ENCODE assay signal across 8 cellular contexts in genomic region chr5:141558150-141558549, GRCh38.
DNase-seq lines count a peak whose midpoint lies in the region; ATAC-seq and TF ChIP-seq lines count a peak whose summit lies in the region.

No MANE protein-coding gene starts in this region.

- peak in 1 of 2 donors; percentile 54 for DNase-seq in cardiac muscle cell (ENCODE audit: low read depth in 1 of 2, low spot score in 1 of 2)
- no peak for DNase-seq in cardiac septum (ENCODE audit: low spot score)
- no peak for DNase-seq in activated naive CD8-positive, alpha-beta T cell treated with anti-CD3 and anti-CD28 coated beads, Interleukin-2, amount 10 ng/mL, durations not matched to agents 7 days and 5 days
- no peak for DNase-seq in upper lobe of left lung
- DNase-seq in effector memory CD4-positive, alpha-beta T cell: no peak
- no peak for DNase-seq in RKO (ENCODE audit: low spot score)
- no peak for DNase-seq in posterior vena cava (ENCODE audit: low spot score)

- ATAC-seq in activated naive CD8-positive, alpha-beta T cell treated with anti-CD3 and anti-CD28 coated beads, Interleukin-2, amount 10 ng/mL, durations not matched to agents 7 days and 5 days (ENCODE audit: low read depth): peak; percentile 17
- ATAC-seq in upper lobe of left lung (ENCODE audit: low FRiP score in 2 of 2): no peak

- peaks cover 14% of the 10 kb centered on the region for H3K4me1 ChIP-seq in cardiac muscle cell (ENCODE audit: low read depth)
- H3K4me1 ChIP-seq in upper lobe of left lung: peaks cover 27 to 38% (median 31%) of the 10 kb centered on the region in 4 donors
- peaks cover 6% of the 10 kb centered on the region for H3K4me1 ChIP-seq in effector memory CD4-positive, alpha-beta T cell (ENCODE audit: control insufficient read depth, insufficient read depth, low read length, poor library complexity, severe bottlenecking)

- H3K9me3 ChIP-seq in cardiac muscle cell (ENCODE audit: low read depth) (no peaks in the 10 kb centered on the region), upper lobe of left lung (no peaks in the 10 kb centered on the region)
- no peaks in the 10 kb centered on the region for H3K9me3 ChIP-seq in effector memory CD4-positive, alpha-beta T cell (ENCODE audit: control insufficient read depth, low read length)

- peaks cover 10% of the 10 kb centered on the region for H3K4me1 Mint-ChIP-seq in activated naive CD8-positive, alpha-beta T cell treated with anti-CD3 and anti-CD28 coated beads, Interleukin-2, amount 10 ng/mL, durations not matched to agents 7 days and 5 days

- peaks cover 23% of the 10 kb centered on the region for H3K36me3 Mint-ChIP-seq in activated naive CD8-positive, alpha-beta T cell treated with anti-CD3 and anti-CD28 coated beads, Interleukin-2, amount 10 ng/mL, durations not matched to agents 7 days and 5 days

- H3K27ac Mint-ChIP-seq in activated naive CD8-positive, alpha-beta T cell treated with anti-CD3 and anti-CD28 coated beads, Interleukin-2, amount 10 ng/mL, durations not matched to agents 7 days and 5 days: peak overlapping the region; percentile 1

- peak in 3 of 4 donors; percentile 60 to 83 (median 81) for TF ChIP-seq EP300 in upper lobe of left lung (IDR thresholded peaks at IDR 0.05)

- POLR2A ChIA-PET in activated naive CD8-positive, alpha-beta T cell treated with anti-CD3 and anti-CD28 coated beads, Interleukin-2, amount 10 ng/mL, durations not matched to agents 7 days and 5 days (lab: Charles Lee): no interaction called here

- no peaks in the 10 kb centered on the region for H3K36me3 ChIP-seq in cardiac muscle cell
- peaks cover 0 to 19% (median 0%) of the 10 kb centered on the region in 4 donors for H3K36me3 ChIP-seq in upper lobe of left lung
- peaks cover 47% of the 10 kb centered on the region for H3K36me3 ChIP-seq in effector memory CD4-positive, alpha-beta T cell (ENCODE audit: control insufficient read depth, insufficient read depth, low read length)

- no peak for TF ChIP-seq POLR2A in upper lobe of left lung (IDR thresholded peaks at IDR 0.05)

- 37 to 51% methylated on average over 6 of the region's 6 CpGs for WGBS in upper lobe of left lung, 2 donors

- H3K4me3 ChIP-seq in cardiac muscle cell (no peak overlapping the region), upper lobe of left lung (peak overlapping the region in 1 of 4 donors; percentile 10)
- H3K4me3 ChIP-seq in effector memory CD4-positive, alpha-beta T cell (ENCODE audit: insufficient read depth, low read depth, low read length, poor library complexity, severe bottlenecking): no peak overlapping the region

- TF ChIP-seq CTCF in cardiac muscle cell (IDR thresholded peaks at IDR 0.05; ENCODE audit: low read depth, low read length) (no peak), upper lobe of left lung (IDR thresholded peaks at IDR 0.05) (peak in 2 of 6 experiments; percentile 2 to 19)

- intact Hi-C loops in cardiac septum (cut with DNase I) (loop anchor here (2.0 kb wide), 1 partner anchor 143 kb away; no protein-coding TSS in a partner anchor), posterior vena cava (cut with DNase I) (loop anchor here in 1 of 2 donors (10.0 kb wide), 1 partner anchor 143 kb away; the partner anchor contains the start of genes PCDHGA10 and PCDHGB7)

- no peak overlapping the region for H3K4me3 Mint-ChIP-seq in activated naive CD8-positive, alpha-beta T cell treated with anti-CD3 and anti-CD28 coated beads, Interleukin-2, amount 10 ng/mL, durations not matched to agents 7 days and 5 days

- no peaks in the 10 kb centered on the region for H3K27me3 Mint-ChIP-seq in activated naive CD8-positive, alpha-beta T cell treated with anti-CD3 and anti-CD28 coated beads, Interleukin-2, amount 10 ng/mL, durations not matched to agents 7 days and 5 days

- no peaks in the 10 kb centered on the region for H3K9me3 Mint-ChIP-seq in activated naive CD8-positive, alpha-beta T cell treated with anti-CD3 and anti-CD28 coated beads, Interleukin-2, amount 10 ng/mL, durations not matched to agents 7 days and 5 days

- H3K27ac ChIP-seq in cardiac muscle cell (peak overlapping the region; percentile 89), layer of hippocampus (ENCODE audit: low read depth, low read length) (peak overlapping the region; percentile 85), upper lobe of left lung (peak overlapping the region; percentile 74 to 89 (median 86))
- no peak overlapping the region for H3K27ac ChIP-seq in effector memory CD4-positive, alpha-beta T cell (ENCODE audit: insufficient read depth, low read length, poor library complexity, severe bottlenecking)

- H3K27me3 ChIP-seq in cardiac muscle cell: no peaks in the 10 kb centered on the region
- no peaks in the 10 kb centered on the region for H3K27me3 ChIP-seq in layer of hippocampus (ENCODE audit: control insufficient read depth, insufficient read depth, low read length)
- H3K27me3 ChIP-seq in upper lobe of left lung: no peaks in the 10 kb centered on the region
- no peaks in the 10 kb centered on the region for H3K27me3 ChIP-seq in effector memory CD4-positive, alpha-beta T cell (replicated peaks; ENCODE audit: control insufficient read depth, insufficient read depth, low read length, poor library complexity, severe bottlenecking)
